ENCODE assay signal across 1 cellular context in genomic region chr11:61963282-61964057, GRCh38.
TF ChIP-seq lines count a peak whose summit lies in the region.

No MANE protein-coding gene starts in this region.

TF ChIP-seq in HepG2, 621 proteins besides CTCF, POLR2A, EP300 and RAD21 (continued from another document and continues in another):
- TF ChIP-seq, protein P1, sequence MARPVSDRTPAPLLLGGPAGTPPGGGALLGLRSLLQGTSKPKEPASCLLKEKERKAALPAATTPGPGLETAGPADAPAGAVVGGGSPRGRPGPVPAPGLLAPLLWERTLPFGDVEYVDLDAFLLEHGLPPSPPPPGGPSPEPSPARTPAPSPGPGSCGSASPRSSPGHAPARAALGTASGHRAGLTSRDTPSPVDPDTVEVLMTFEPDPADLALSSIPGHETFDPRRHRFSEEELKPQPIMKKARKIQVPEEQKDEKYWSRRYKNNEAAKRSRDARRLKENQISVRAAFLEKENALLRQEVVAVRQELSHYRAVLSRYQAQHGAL (CRISPR knock-in tag; IDR thresholded peaks at IDR 0.05; ENCODE audit: not compliant biosample characterization): no peak
- TF ChIP-seq ZNF709 (CRISPR knock-in tag; IDR thresholded peaks at IDR 0.05) (no peak), TMF1 (CRISPR knock-in tag; IDR thresholded peaks at IDR 0.05; ENCODE audit: low read depth) (0 out of 2 replicates have a peak, but pooled peaks have one; percentile 60), RFX1 (IDR thresholded peaks at IDR 0.05) (no peak), RBFOX2 (IDR thresholded peaks at IDR 0.05; ENCODE audit: low read depth, low read length) (peak; percentile 74), PHF8 (CRISPR knock-in tag; IDR thresholded peaks at IDR 0.05) (0 out of 2 replicates have a peak, but pooled peaks have one; percentile 6), ZNF782 (CRISPR knock-in tag; IDR thresholded peaks at IDR 0.05; ENCODE audit: borderline replicate concordance) (no peak; the same call in 1 of the 2 replicates), NR2C2 (CRISPR knock-in tag; IDR thresholded peaks at IDR 0.05; ENCODE audit: borderline replicate concordance) (peak; percentile 41; the same call in 1 of the 2 replicates), ZSCAN25 (CRISPR knock-in tag; IDR thresholded peaks at IDR 0.05) (no peak), ZNF441 (CRISPR knock-in tag; IDR thresholded peaks at IDR 0.05; ENCODE audit: borderline replicate concordance) (no peak), HOXA9 (CRISPR knock-in tag; IDR thresholded peaks at IDR 0.05; ENCODE audit: borderline replicate concordance) (no peak), BHLHE40 (IDR thresholded peaks at IDR 0.05; ENCODE audit: low read length) (no peak), GATA4 (IDR thresholded peaks at IDR 0.05; ENCODE audit: borderline replicate concordance, low read depth) (peak; percentile 44; the same call in 1 of the 2 replicates), MEF2D (CRISPR knock-in tag; IDR thresholded peaks at IDR 0.05) (no peak), ZNF484 (CRISPR knock-in tag; IDR thresholded peaks at IDR 0.05; ENCODE audit: borderline replicate concordance, low read depth) (no peak), NFIC (IDR thresholded peaks at IDR 0.05; ENCODE audit: low read length) (peak; percentile 44; the same call in 1 of the 2 replicates), KLF16 (CRISPR knock-in tag; IDR thresholded peaks at IDR 0.05) (0 out of 4 replicates have a peak, but pooled peaks of 1 of the 2 experiments have one; percentile 10), CAMTA2 (CRISPR knock-in tag; IDR thresholded peaks at IDR 0.05; ENCODE audit: borderline replicate concordance) (no peak), MAF1 (CRISPR knock-in tag; IDR thresholded peaks at IDR 0.05; ENCODE audit: borderline replicate concordance) (no peak), GTF2F1 (IDR thresholded peaks at IDR 0.05; ENCODE audit: low read length) (no peak), BORCS8-MEF2B (CRISPR knock-in tag; IDR thresholded peaks at IDR 0.05) (no peak), SALL1 (CRISPR knock-in tag; IDR thresholded peaks at IDR 0.05) (peak; percentile 61), ZNF761 (CRISPR knock-in tag; conservative IDR thresholded peaks at IDR 0.05) (0 out of 2 replicates have a peak, but pooled peaks have one; percentile 24), TEAD3 (CRISPR knock-in tag; optimal IDR thresholded peaks at IDR 0.05; ENCODE audit: borderline replicate concordance) (peak; percentile 27), IKZF5 (CRISPR knock-in tag; IDR thresholded peaks at IDR 0.05) (peak; percentile 27; the same call in 1 of the 2 replicates), NR2F6 (IDR thresholded peaks at IDR 0.05) (peak; percentile 14; the same call in 1 of the 2 replicates), NR2F6 (CRISPR knock-in tag; IDR thresholded peaks at IDR 0.05) (no peak; the same call in 1 of the 2 replicates), SCMH1 (CRISPR knock-in tag; IDR thresholded peaks at IDR 0.05; ENCODE audit: borderline replicate concordance) (no peak), RAD51 (IDR thresholded peaks at IDR 0.05; ENCODE audit: borderline replicate concordance) (no peak), CCDC6 (CRISPR knock-in tag; IDR thresholded peaks at IDR 0.05) (no peak), CREM (IDR thresholded peaks at IDR 0.05) (no peak), CREM (CRISPR knock-in tag; IDR thresholded peaks at IDR 0.05) (no peak), AFF4 (CRISPR knock-in tag; IDR thresholded peaks at IDR 0.05) (0 out of 2 replicates have a peak, but pooled peaks have one; percentile 50), KLF15 (CRISPR knock-in tag; IDR thresholded peaks at IDR 0.05; ENCODE audit: borderline replicate concordance) (no peak), NFE2L1 (CRISPR knock-in tag; IDR thresholded peaks at IDR 0.05; ENCODE audit: borderline replicate concordance) (no peak), POLR2AphosphoS2 (IDR thresholded peaks at IDR 0.05; ENCODE audit: low read depth, low read length) (peak; percentile 80; the same call in 1 of the 2 replicates), ZNF878 (CRISPR knock-in tag; IDR thresholded peaks at IDR 0.05) (0 out of 2 replicates have a peak, but pooled peaks have one; percentile 3), SIN3A (IDR thresholded peaks at IDR 0.05; ENCODE audit: borderline replicate concordance, low read depth, low read length) (peak; percentile 67; the same call in 1 of the 2 replicates), ARID4A (CRISPR knock-in tag; IDR thresholded peaks at IDR 0.05; ENCODE audit: borderline replicate concordance) (peak; percentile 20; the same call in 1 of the 2 replicates), SNRNP70 (IDR thresholded peaks at IDR 0.05; ENCODE audit: low read depth, low read length) (no peak), DNMT1 (CRISPR knock-in tag; IDR thresholded peaks at IDR 0.05) (no peak), FUBP1 (CRISPR knock-in tag; IDR thresholded peaks at IDR 0.05; ENCODE audit: borderline replicate concordance) (no peak), TFAP4 (IDR thresholded peaks at IDR 0.05; ENCODE audit: borderline replicate concordance, low read depth) (peak; percentile 7; the same call in 1 of the 2 replicates), MTF2 (CRISPR knock-in tag; IDR thresholded peaks at IDR 0.05; ENCODE audit: borderline replicate concordance) (0 out of 2 replicates have a peak, but pooled peaks have one; percentile 40), ZNF83 (CRISPR knock-in tag; IDR thresholded peaks at IDR 0.05; ENCODE audit: borderline replicate concordance) (no peak), RBM22 (optimal IDR thresholded peaks at IDR 0.05; ENCODE audit: low read length) (peak; percentile 98)
- TF ChIP-seq, protein P2, sequence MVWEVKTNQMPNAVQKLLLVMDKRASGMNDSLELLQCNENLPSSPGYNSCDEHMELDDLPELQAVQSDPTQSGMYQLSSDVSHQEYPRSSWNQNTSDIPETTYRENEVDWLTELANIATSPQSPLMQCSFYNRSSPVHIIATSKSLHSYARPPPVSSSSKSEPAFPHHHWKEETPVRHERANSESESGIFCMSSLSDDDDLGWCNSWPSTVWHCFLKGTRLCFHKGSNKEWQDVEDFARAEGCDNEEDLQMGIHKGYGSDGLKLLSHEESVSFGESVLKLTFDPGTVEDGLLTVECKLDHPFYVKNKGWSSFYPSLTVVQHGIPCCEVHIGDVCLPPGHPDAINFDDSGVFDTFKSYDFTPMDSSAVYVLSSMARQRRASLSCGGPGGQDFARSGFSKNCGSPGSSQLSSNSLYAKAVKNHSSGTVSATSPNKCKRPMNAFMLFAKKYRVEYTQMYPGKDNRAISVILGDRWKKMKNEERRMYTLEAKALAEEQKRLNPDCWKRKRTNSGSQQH (CRISPR knock-in tag; IDR thresholded peaks at IDR 0.05; ENCODE audit: low read depth): no peak
- TF ChIP-seq, protein P3, sequence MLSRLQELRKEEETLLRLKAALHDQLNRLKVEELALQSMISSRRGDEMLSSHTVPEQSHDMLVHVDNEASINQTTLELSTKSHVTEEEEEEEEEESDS (CRISPR knock-in tag; IDR thresholded peaks at IDR 0.05; ENCODE audit: borderline replicate concordance): no peak
- TF ChIP-seq, protein P4, sequence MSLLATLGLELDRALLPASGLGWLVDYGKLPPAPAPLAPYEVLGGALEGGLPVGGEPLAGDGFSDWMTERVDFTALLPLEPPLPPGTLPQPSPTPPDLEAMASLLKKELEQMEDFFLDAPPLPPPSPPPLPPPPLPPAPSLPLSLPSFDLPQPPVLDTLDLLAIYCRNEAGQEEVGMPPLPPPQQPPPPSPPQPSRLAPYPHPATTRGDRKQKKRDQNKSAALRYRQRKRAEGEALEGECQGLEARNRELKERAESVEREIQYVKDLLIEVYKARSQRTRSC (CRISPR knock-in tag; IDR thresholded peaks at IDR 0.05; ENCODE audit: low read depth): no peak
- TF ChIP-seq, protein P5, sequence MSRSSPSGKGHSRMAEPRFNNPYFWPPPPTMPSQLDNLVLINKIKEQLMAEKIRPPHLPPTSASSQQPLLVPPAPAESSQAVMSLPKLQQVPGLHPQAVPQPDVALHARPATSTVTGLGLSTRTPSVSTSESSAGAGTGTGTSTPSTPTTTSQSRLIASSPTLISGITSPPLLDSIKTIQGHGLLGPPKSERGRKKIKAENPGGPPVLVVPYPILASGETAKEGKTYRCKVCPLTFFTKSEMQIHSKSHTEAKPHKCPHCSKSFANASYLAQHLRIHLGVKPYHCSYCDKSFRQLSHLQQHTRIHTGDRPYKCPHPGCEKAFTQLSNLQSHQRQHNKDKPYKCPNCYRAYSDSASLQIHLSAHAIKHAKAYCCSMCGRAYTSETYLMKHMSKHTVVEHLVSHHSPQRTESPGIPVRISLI (CRISPR knock-in tag; IDR thresholded peaks at IDR 0.05; ENCODE audit: borderline replicate concordance): peak; percentile 88
- TF ChIP-seq, protein P6, sequence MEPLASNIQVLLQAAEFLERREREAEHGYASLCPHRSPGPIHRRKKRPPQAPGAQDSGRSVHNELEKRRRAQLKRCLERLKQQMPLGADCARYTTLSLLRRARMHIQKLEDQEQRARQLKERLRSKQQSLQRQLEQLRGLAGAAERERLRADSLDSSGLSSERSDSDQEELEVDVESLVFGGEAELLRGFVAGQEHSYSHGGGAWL (CRISPR knock-in tag; IDR thresholded peaks at IDR 0.05): no peak
